Comparison of ENCODE assay signal across 12 cellular contexts in the genomic region with DNA sequence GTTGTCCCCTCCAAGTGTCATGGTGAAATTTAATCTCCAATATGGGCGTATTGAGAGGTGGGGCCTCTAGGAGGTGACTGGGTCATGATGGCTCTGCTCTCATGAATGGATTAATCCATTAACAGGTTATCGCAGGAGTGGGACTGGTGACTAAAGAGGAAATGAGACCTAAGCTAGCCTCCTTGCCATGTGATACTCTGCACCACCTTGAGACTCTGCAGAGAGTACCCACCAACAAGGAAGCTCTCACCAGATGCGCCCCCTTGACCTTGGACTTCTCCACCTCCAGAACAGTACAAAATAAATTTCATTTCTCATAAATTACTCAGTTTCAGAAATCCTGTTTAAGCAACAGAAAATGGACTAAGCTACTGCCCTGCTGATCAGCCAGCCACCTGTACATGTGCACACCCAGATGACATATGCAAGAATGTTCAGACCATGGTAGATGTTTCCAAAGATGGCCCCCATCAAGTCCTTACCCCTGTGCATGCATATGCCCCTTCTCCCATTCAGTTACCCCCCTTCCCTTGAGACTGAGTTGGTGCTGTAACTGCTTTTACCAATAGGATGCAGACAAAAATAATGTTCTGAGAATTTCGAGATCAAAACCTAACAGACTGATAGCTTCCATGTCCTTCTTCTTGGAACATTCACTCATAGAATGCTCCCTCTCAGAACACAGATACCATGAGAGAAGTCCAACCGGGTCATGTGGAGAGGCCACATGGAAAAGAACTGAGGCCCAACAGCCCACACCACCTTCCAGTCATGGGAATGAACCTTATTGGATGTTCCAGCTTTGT. TPM values are rescaled to one million over a fixed set of nuclear protein-coding genes. Genes with fewer than 3 reads are reported as not detected.
DNase-seq lines count a peak whose midpoint lies in the region; ATAC-seq, FAIRE-seq and TF ChIP-seq lines count a peak whose summit lies in the region.
"Had no signal": no experiment of that assay in that cellular context is flagged by ENCODE, and none has a peak within 500 bp of the region (broad histone marks: within the 10 kb centered on the region; RNA-seq: fewer than 3 reads in every experiment).

No MANE protein-coding gene starts in this region.

- no peaks in the 10 kb centered on the region for H3K27me3 Mint-ChIP-seq in endodermal cell (ENCODE audit: insufficient read depth)

- no peaks in the 10 kb centered on the region for H3K4me1 Mint-ChIP-seq in endodermal cell

- H3K4me3 ChIP-seq in K562 (no peak overlapping the region), endodermal cell (ENCODE audit: low read length) (no peak overlapping the region)
- H3K4me3 ChIP-seq: lower lobe of right lung had no signal

- no peak overlapping the region for H3K4me3 Mint-ChIP-seq in endodermal cell

- POLR2A ChIA-PET in K562 (lab: Yijun Ruan, JAX), result interaction anchor here (0.8 to 2.3 kb wide), 4 partner anchors 9 to 29 kb away, joined by 4 to 10 read pairs (median 7); a partner anchor contains a TSS

- H3K79me2 ChIP-seq in K562 (ENCODE audit: control insufficient read depth, insufficient read depth, low read length), result peaks cover 95% of the 10 kb centered on the region

- peaks cover 5 to 61% of the 10 kb centered on the region in 2 experiments; a peak in 4 of 5 replicates for H3K4me1 ChIP-seq in K562 (replicated peaks in 1 of 2; ENCODE audit: control insufficient read depth in 2 of 2, insufficient read depth in 2 of 2, low read length in 2 of 2)
- H3K4me1 ChIP-seq in endodermal cell (ENCODE audit: control insufficient read depth, insufficient read depth, low read length), result no peaks in the 10 kb centered on the region

- H3K9me1 ChIP-seq in K562 (ENCODE audit: control insufficient read depth, insufficient read depth, low read length), result no peaks in the 10 kb centered on the region

- FAIRE-seq in GM12891 (lab: Jason Lieb, UNC) (peak; percentile 92), K562 (lab: Jason Lieb, UNC) (peak; percentile 63)

- H3K27ac Mint-ChIP-seq in endodermal cell, result no peak overlapping the region
- H3K27ac Mint-ChIP-seq: activated T-helper 2 cell treated with anti-CD3 and anti-CD28 coated beads, Interferon-gamma antibody, Interleukin-2, Interleukin-4, amounts not matched to agents 10 μg/mL and 5 μg/mL and 100 μg/mL, durations not matched to agents 14 hours and 24 hours and 36 hours had no signal

- H4K20me1 ChIP-seq in K562 (replicated peaks; ENCODE audit: control insufficient read depth, insufficient read depth, low read length), result no peaks in the 10 kb centered on the region

- WGBS in K562 (ENCODE audit: insufficient coverage, low coverage, missing lambda C conversion rate), result 29% methylated on average over 5 of the region's 5 CpGs
- 92 to 93% methylated on average over 3 to 5 of the region's 5 CpGs for WGBS in endodermal cell (ENCODE audit: insufficient coverage in 1 of 2, insufficient read length in 1 of 2), 2 experiments

- no peaks in the 10 kb centered on the region for H3K36me3 ChIP-seq in K562 (ENCODE audit: control insufficient read depth, insufficient read depth, low read length)
- no peaks in the 10 kb centered on the region for H3K36me3 ChIP-seq in endodermal cell (ENCODE audit: control insufficient read depth, insufficient read depth, low read length)
- H3K36me3 ChIP-seq: lower lobe of right lung had no signal

- TF ChIP-seq POLR2A in GM12891 (IDR thresholded peaks at IDR 0.05; ENCODE audit: low read depth, low read length), result peak; percentile 58
- TF ChIP-seq POLR2A in K562 (conservative IDR thresholded peaks at IDR 0.05), result no peak

- in situ Hi-C loops in K562 (cut with MboI), result no loop called here

- H2AFZ ChIP-seq in K562 (ENCODE audit: low read depth, low read length), result no peak overlapping the region; the same call in 1 of the 2 replicates

- H3K27ac ChIP-seq in K562 (ENCODE audit: extremely low read depth, low read depth, low read length), result peak overlapping the region; percentile 40; the same call in 2 of the 3 replicates
- H3K27ac ChIP-seq in endodermal cell (ENCODE audit: low read depth, low read length), result no peak overlapping the region
- H3K27ac ChIP-seq: lower lobe of right lung had no signal

- peak overlapping the region; percentile 24; the same call in 1 of the 2 replicates for H3K4me2 ChIP-seq in K562 (ENCODE audit: insufficient read depth, low read length)

- TF ChIP-seq EP300 in K562 (IDR thresholded peaks at IDR 0.05; ENCODE audit: low read length), result no peak

- no peak for DNase-seq in GM12891 (ENCODE audit: insufficient read length, low spot score)
- no peak for DNase-seq in K562 (ENCODE audit: extremely low read depth in 1 of 4, low spot score in 3 of 4)
- no peak for DNase-seq in stimulated activated naive CD4-positive, alpha-beta T cell (lab: John Stamatoyannopoulos, UW)
- DNase-seq in COR-L47 (lab: John Stamatoyannopoulos, UW), result no peak
- no peak for DNase-seq in endodermal cell
- DNase-seq: lower lobe of right lung; stimulated activated CD4-positive, alpha-beta T cell treated with anti-CD3 and anti-CD28 coated beads, Interleukin-12 subunit alpha, Interleukin-12 subunit beta, amount 100 ng/mL, for 4 hours had no signal

- intact Hi-C loops in K562 (cut with micrococcal nuclease), result no loop called here

- H3K9me3 Mint-ChIP-seq in endodermal cell, result no peaks in the 10 kb centered on the region
- H3K9me3 Mint-ChIP-seq: activated T-helper 2 cell treated with anti-CD3 and anti-CD28 coated beads, Interferon-gamma antibody, Interleukin-2, Interleukin-4, amounts not matched to agents 10 μg/mL and 5 μg/mL and 100 μg/mL, durations not matched to agents 14 hours and 24 hours and 36 hours had no signal

- no peak for TF ChIP-seq RAD21 in K562 (CRISPR knock-in tag; conservative IDR thresholded peaks at IDR 0.05 in 1 of 2, IDR thresholded peaks at IDR 0.05 in 1 of 2)

- no peaks in the 10 kb centered on the region for H3K9me3 ChIP-seq in K562 (replicated peaks; ENCODE audit: control insufficient read depth, insufficient read depth, low read depth, low read length)
- no peaks in the 10 kb centered on the region for H3K9me3 ChIP-seq in endodermal cell (ENCODE audit: control insufficient read depth, low read length)
- H3K9me3 ChIP-seq: lower lobe of right lung had no signal

- H3K9ac ChIP-seq in K562 (ENCODE audit: insufficient read depth in 1 of 2, low read depth in 2 of 2, low read length in 2 of 2) (no peak overlapping the region), endodermal cell (ENCODE audit: extremely low read depth, low read length, poor library complexity, severe bottlenecking) (no peak overlapping the region)

- ATAC-seq in GM19438 (IDR thresholded peaks at IDR 0.05; ENCODE audit: low read depth, unreplicated experiment) (peak; percentile 29), HG03175 (IDR thresholded peaks at IDR 0.05; ENCODE audit: unreplicated experiment) (peak; percentile 54), K562 (peak; percentile 9; the same call in 1 of the 3 replicates), HG02981 (IDR thresholded peaks at IDR 0.05; ENCODE audit: unreplicated experiment) (no peak)
- ATAC-seq: Panc1 had no signal

- no peaks in the 10 kb centered on the region for H3K36me3 Mint-ChIP-seq in endodermal cell (ENCODE audit: low read depth)

- TF ChIP-seq CTCF in K562 (IDR thresholded peaks at IDR 0.05 in 2 of 3, conservative IDR thresholded peaks at IDR 0.05 in 1 of 3; ENCODE audit: insufficient read depth in 2 of 3, low read depth in 1 of 3, low read length in 3 of 3) (no peak), endodermal cell (conservative IDR thresholded peaks at IDR 0.05) (no peak)

- CTCF ChIA-PET in K562 (lab: Yijun Ruan, JAX; ENCODE audit: low intra/inter-chr PET ratio), result no interaction called here

- H3K27me3 ChIP-seq in K562 (ENCODE audit: control insufficient read depth in 2 of 2, insufficient read depth in 2 of 2, low read length in 2 of 2) (no peaks in the 10 kb centered on the region), endodermal cell (ENCODE audit: control insufficient read depth, insufficient read depth, low read length, poor library complexity, severe bottlenecking) (no peaks in the 10 kb centered on the region)

- no TSS peak for BruUV-seq in K562 (replicated peaks; lab: Mats Ljungman, UMichigan)

RNA-seq across cellular contexts. Expression of a gene that starts 28.4 kb away (rescaled TPM):
- polyA plus RNA-seq in GM12891 (2012; ENCODE audit: low read depth, missing spikeins), result 15.0 TPM
- 17.0 and 33.7 TPM in 2 replicates for total RNA-seq in K562 (2011; cell fraction: chromatin; rRNA removed; ENCODE audit: low replicate concordance)
- total RNA-seq in K562 (2011; cell fraction: nucleolus; rRNA removed), result 7.8 and 10.1 TPM in 2 replicates
- total RNA-seq in K562 (2011; cell fraction: nucleoplasm; rRNA removed), result 10.5 and 10.6 TPM in 2 replicates
- total RNA-seq in K562 (2014; rRNA removed), result 10.4 and 11.6 TPM in 2 replicates
- total RNA-seq in K562 (2014; rRNA removed; fragmentation: Illumina TruSeq; extraction: Trizol), result 12.7 and 15.3 TPM in 2 replicates
- 9.2 and 9.9 TPM in 2 replicates for total RNA-seq in K562 (2015; rRNA removed; fragmentation: Illumina TruSeq; extraction: Trizol)
- 11.7 and 13.0 TPM in 2 replicates for total RNA-seq in K562 (2021)
- polyA plus RNA-seq in K562 (2011; rRNA removed), result 7.9 and 9.1 TPM in 2 replicates
- 2.1 and 3.6 TPM in 2 replicates for polyA plus RNA-seq in K562 (2011; cell fraction: cytosol; rRNA removed)
- 6.2 and 8.7 TPM in 2 replicates for polyA plus RNA-seq in K562 (2011; cell fraction: nucleus; rRNA removed)
- 6.6 and 6.7 TPM in 2 replicates for polyA plus RNA-seq in K562 (2012)
- polyA plus RNA-seq in K562 (2014; fragmentation: Illumina TruSeq; extraction: Trizol), result 8.6 and 10.4 TPM in 2 replicates
- polyA plus RNA-seq in K562 (2014; fragmentation: Nextera tagmentation; extraction: Ambion mirVana), result 1 to 10 TPM; 2.2 to 3.3 TPM
- 6.9 and 7.3 TPM in 2 replicates for polyA plus RNA-seq in K562 (2014; rRNA removed)
- polyA minus RNA-seq in K562 (2011; rRNA and poly(A)+ RNA removed), result 13.9 and 23.8 TPM in 2 replicates
- 5.1 and 5.8 TPM in 2 replicates for polyA minus RNA-seq in K562 (2011; cell fraction: cytosol; rRNA and poly(A)+ RNA removed)
- polyA minus RNA-seq in K562 (2011; cell fraction: nucleus; rRNA and poly(A)+ RNA removed), result 9.0 and 19.5 TPM in 2 replicates
- total RNA-seq in endodermal cell, result 1 to 10 TPM; 1.6 to 3.4 TPM
- polyA plus RNA-seq in endodermal cell (2013, experiment 1 of 2), result 0.32 TPM
- 0.12 TPM for polyA plus RNA-seq in endodermal cell (2013, experiment 2 of 2)

RNA-seq across cellular contexts. Expression of a gene that starts 58.5 kb away (rescaled TPM):
- polyA plus RNA-seq in GM12891 (2012; ENCODE audit: low read depth, missing spikeins), result 6.8 TPM
- total RNA-seq in K562 (2011; cell fraction: chromatin; rRNA removed; ENCODE audit: low replicate concordance), result 7.4 and 8.8 TPM in 2 replicates
- total RNA-seq in K562 (2011; cell fraction: nucleolus; rRNA removed), result 5.7 and 11.1 TPM in 2 replicates
- total RNA-seq in K562 (2011; cell fraction: nucleoplasm; rRNA removed), result 7.6 and 8.1 TPM in 2 replicates
- total RNA-seq in K562 (2014; rRNA removed), result 12.0 and 18.0 TPM in 2 replicates
- 9.7 and 12.7 TPM in 2 replicates for total RNA-seq in K562 (2014; rRNA removed; fragmentation: Illumina TruSeq; extraction: Trizol)
- total RNA-seq in K562 (2015; rRNA removed; fragmentation: Illumina TruSeq; extraction: Trizol), result 7.2 and 7.3 TPM in 2 replicates
- total RNA-seq in K562 (2021), result 9.1 and 9.6 TPM in 2 replicates
- polyA plus RNA-seq in K562 (2011; rRNA removed), result 12.5 and 12.9 TPM in 2 replicates
- 7.9 and 14.9 TPM in 2 replicates for polyA plus RNA-seq in K562 (2011; cell fraction: cytosol; rRNA removed)
- polyA plus RNA-seq in K562 (2011; cell fraction: nucleus; rRNA removed), result 5.3 and 7.8 TPM in 2 replicates
- 6.7 and 6.8 TPM in 2 replicates for polyA plus RNA-seq in K562 (2012)
- polyA plus RNA-seq in K562 (2014; fragmentation: Illumina TruSeq; extraction: Trizol), result 6.2 and 6.5 TPM in 2 replicates
- polyA plus RNA-seq in K562 (2014; fragmentation: Nextera tagmentation; extraction: Ambion mirVana), result 1 to 10 TPM; 1.6 to 2.2 TPM
- polyA plus RNA-seq in K562 (2014; rRNA removed), result 10.9 and 12.5 TPM in 2 replicates
- polyA minus RNA-seq in K562 (2011; rRNA and poly(A)+ RNA removed), result 12.9 and 14.7 TPM in 2 replicates
- 2.7 and 5.4 TPM in 2 replicates for polyA minus RNA-seq in K562 (2011; cell fraction: cytosol; rRNA and poly(A)+ RNA removed)
- 11.0 and 12.4 TPM in 2 replicates for polyA minus RNA-seq in K562 (2011; cell fraction: nucleus; rRNA and poly(A)+ RNA removed)
- 10 to 100 TPM; 11.2 to 11.6 TPM for total RNA-seq in endodermal cell
- 7.9 TPM for polyA plus RNA-seq in endodermal cell (2013, experiment 1 of 2)
- polyA plus RNA-seq in endodermal cell (2013, experiment 2 of 2), result 5.9 TPM
